ENCODE assay signal across 8 cellular contexts in genomic region chr6:149648148-149649145, GRCh38. TPM values are rescaled to one million over a fixed set of nuclear protein-coding genes. Genes with fewer than 3 reads are reported as not detected.
DNase-seq lines count a peak whose midpoint lies in the region; ATAC-seq lines count a peak whose summit lies in the region.

TSS of gene KATNA1 (minus strand) at chr6:149648714. CDS start at chr6:149638547, 10,167 bp downstream.

- no peaks in the 10 kb centered on the region for H3K9me3 Mint-ChIP-seq in effector memory CD8-positive, alpha-beta T cell
- no peaks in the 10 kb centered on the region for H3K9me3 Mint-ChIP-seq in memory B cell

- ATAC-seq in GM21360 (IDR thresholded peaks at IDR 0.05; ENCODE audit: unreplicated experiment) = peak; percentile 87
- peak; percentile 85 for ATAC-seq in effector memory CD8-positive, alpha-beta T cell (replicated peaks)
- ATAC-seq in memory B cell (ENCODE audit: low read depth) = peak; percentile 93

- H3K4me1 Mint-ChIP-seq in effector memory CD8-positive, alpha-beta T cell (ENCODE audit: low read depth in 2 of 2) = peaks cover 7 to 22% of the 10 kb centered on the region in 2 donors
- H3K4me1 Mint-ChIP-seq in memory B cell = peaks cover 12% of the 10 kb centered on the region

- H3K36me3 Mint-ChIP-seq in effector memory CD8-positive, alpha-beta T cell (ENCODE audit: insufficient read depth) = no peaks in the 10 kb centered on the region
- H3K36me3 Mint-ChIP-seq in memory B cell = no peaks in the 10 kb centered on the region

- H3K27ac Mint-ChIP-seq in effector memory CD8-positive, alpha-beta T cell = peak within 1 kb of the TSS; percentile 91 to 95
- H3K27ac Mint-ChIP-seq in memory B cell = peak within 1 kb of the TSS; percentile 83

- no peaks in the 10 kb centered on the region for H3K27me3 Mint-ChIP-seq in effector memory CD8-positive, alpha-beta T cell
- H3K27me3 Mint-ChIP-seq in memory B cell = no peaks in the 10 kb centered on the region

- DNase-seq in COLO829 (ENCODE audit: low spot score) = peak; percentile 91
- DNase-seq in HT-29 (ENCODE audit: low spot score) = peak; percentile 93
- peak; percentile 90 for DNase-seq in NK-92 treated with Interleukin-12 subunit alpha and Interleukin-12 subunit beta, amount 100 ng/mL, for 24 hours (lab: John Stamatoyannopoulos, UW)
- DNase-seq in activated CD8-positive, alpha-beta memory T cell treated with anti-CD3 and anti-CD28 coated beads for 4 hours (ENCODE audit: low read depth in 2 of 2) = peak; percentile 71 to 74
- DNase-seq in effector memory CD8-positive, alpha-beta T cell = peak; percentile 69 to 78 (median 74)
- DNase-seq in memory B cell (ENCODE audit: low spot score in 2 of 2) = peak; percentile 73 to 77
- peak; percentile 72 for DNase-seq in stimulated activated CD8-positive, alpha-beta memory T cell treated with anti-CD3 and anti-CD28 coated beads, Interleukin-12 subunit alpha, Interleukin-12 subunit beta, amount 100 ng/mL, for 1 hour (ENCODE audit: low read depth)

- peak within 1 kb of the TSS; percentile 92 to 93 for H3K4me3 Mint-ChIP-seq in effector memory CD8-positive, alpha-beta T cell
- H3K4me3 Mint-ChIP-seq in memory B cell = peak within 1 kb of the TSS; percentile 96

RNA-seq across cellular contexts. Expression of gene KATNA1, which starts in this region (rescaled TPM):
- total RNA-seq in HT-29 (2014; rRNA removed; shearing (Covaris generic)) = 7.6 and 10.0 TPM in 2 replicates

Comparison
In these comparisons a context has a peak if more than half of its experiments do, and no peak if none do; other contexts are left out.
1. Peak in every context shown above with its lines: DNase-seq and ATAC-seq.